In genomic region chr12:52904509-52905300, GRCh38 we compare ENCODE assay signal across 1 cellular context.
TF ChIP-seq lines count a peak whose summit lies in the region.
"Not testable (repeated sequence)": the region's sequence is repeated elsewhere in the genome, so short reads cannot be mapped to it uniquely, and the experiment has no call there.

TSS of gene KRT8 (minus strand) at chr12:52905076. CDS start at chr12:52904981, 95 bp downstream.

TF ChIP-seq in K562, 482 proteins besides CTCF, POLR2A, EP300 and RAD21 (continued from another document):
- 0 out of 4 replicates have a peak, but pooled peaks have one; percentile 19 to 72 for TF ChIP-seq MLLT1 (IDR thresholded peaks at IDR 0.05)
- TF ChIP-seq ZNF740 (CRISPR knock-in tag; IDR thresholded peaks at IDR 0.05): peak; percentile 95
- peak in 1 of 2 experiments; percentile 91; a peak in 2 of 4 replicates for TF ChIP-seq ZNF740 (tag; IDR thresholded peaks at IDR 0.05)
- TF ChIP-seq ZFX (CRISPR knock-in tag; IDR thresholded peaks at IDR 0.05): peak; percentile 82
- peak; percentile 65 for TF ChIP-seq CTBP1 (IDR thresholded peaks at IDR 0.05; ENCODE audit: borderline replicate concordance)
- 0 out of 2 replicates have a peak, but pooled peaks have one; percentile 7 for TF ChIP-seq NR2F6 (CRISPR knock-in tag; IDR thresholded peaks at IDR 0.05)
- peak; percentile 27; the same call in 1 of the 2 replicates for TF ChIP-seq SMAD4 (CRISPR knock-in tag; conservative IDR thresholded peaks at IDR 0.05)
- 0 out of 2 replicates have a peak, but pooled peaks have one; percentile 16 for TF ChIP-seq BHLHE40 (IDR thresholded peaks at IDR 0.05; ENCODE audit: low read length)
- TF ChIP-seq ZBTB7A (IDR thresholded peaks at IDR 0.05; ENCODE audit: borderline replicate concordance, control insufficient read depth, low read depth, low read length): peak; percentile 66
- TF ChIP-seq MYNN (IDR thresholded peaks at IDR 0.05): peak; percentile 30; the same call in 1 of the 2 replicates
- not testable (repeated sequence) for TF ChIP-seq MYNN (CRISPR knock-in tag; IDR thresholded peaks at IDR 0.05); JUND (tag; IDR thresholded peaks at IDR 0.05; ENCODE audit: borderline replicate concordance, low read depth, low read length)
- TF ChIP-seq PRDM10 (IDR thresholded peaks at IDR 0.05; ENCODE audit: partially characterized antibody): peak; percentile 27
- TF ChIP-seq SAFB (IDR thresholded peaks at IDR 0.05; ENCODE audit: borderline replicate concordance, low read depth, low read length): peak; percentile 70; the same call in 1 of the 2 replicates
- TF ChIP-seq AFF4 (CRISPR knock-in tag; IDR thresholded peaks at IDR 0.05): peak; percentile 87; the same call in 1 of the 2 replicates
- peak; percentile 94 for TF ChIP-seq POLR2B (IDR thresholded peaks at IDR 0.05; ENCODE audit: low read depth, partially characterized antibody)
- peak; percentile 70 for TF ChIP-seq MBD2 (IDR thresholded peaks at IDR 0.05; ENCODE audit: borderline replicate concordance, low read depth)
- peak; percentile 89 for TF ChIP-seq POLR2H (tag; IDR thresholded peaks at IDR 0.05; ENCODE audit: low read depth)
- peak; percentile 88 for TF ChIP-seq VEZF1 (CRISPR knock-in tag; IDR thresholded peaks at IDR 0.05)
- peak; percentile 74; the same call in 1 of the 2 replicates for TF ChIP-seq BRD4 (IDR thresholded peaks at IDR 0.05)
- peak; percentile 94 for TF ChIP-seq POLR2G (IDR thresholded peaks at IDR 0.05; ENCODE audit: low read depth, low read length)
- TF ChIP-seq PML (IDR thresholded peaks at IDR 0.05; ENCODE audit: low read length): peak; percentile 60; the same call in 1 of the 2 replicates
- peak; percentile 47; the same call in 1 of the 2 replicates for TF ChIP-seq KAT7 (CRISPR knock-in tag; IDR thresholded peaks at IDR 0.05; ENCODE audit: borderline replicate concordance)
- TF ChIP-seq ZNF766 (CRISPR knock-in tag; conservative IDR thresholded peaks at IDR 0.05): peak; percentile 58; the same call in 1 of the 2 replicates
- peak; percentile 86 for TF ChIP-seq TAF9B (IDR thresholded peaks at IDR 0.05; ENCODE audit: partially characterized antibody)
- TF ChIP-seq SMAD1 (IDR thresholded peaks at IDR 0.05; ENCODE audit: low read depth, low read length, partially characterized antibody): peak; percentile 56
- TF ChIP-seq TEAD1 (CRISPR knock-in tag; IDR thresholded peaks at IDR 0.05): peak in 1 of 2 experiments; percentile 18; a peak in 1 of 4 replicates
- TF ChIP-seq GTF2B (IDR thresholded peaks at IDR 0.05; ENCODE audit: extremely low read depth, insufficient read length): peak; percentile 21
- peak; percentile 24; the same call in 1 of the 2 replicates for TF ChIP-seq JUND (IDR thresholded peaks at IDR 0.05; ENCODE audit: borderline replicate concordance, low read depth, low read length)
